14 cellular contexts compared by ENCODE assay signal in genomic region chr9:121197135-121197534, GRCh38. TPM values are rescaled to one million over a fixed set of nuclear protein-coding genes. Genes with fewer than 3 reads are reported as not detected.
DNase-seq lines count a peak whose midpoint lies in the region; ATAC-seq, FAIRE-seq and TF ChIP-seq lines count a peak whose summit lies in the region.
"Had no signal": no experiment of that assay in that cellular context is flagged by ENCODE, and none has a peak within 500 bp of the region (broad histone marks: within the 10 kb centered on the region; RNA-seq: fewer than 3 reads in every experiment).

No MANE protein-coding gene starts in this region.

- peaks cover 64% of the 10 kb centered on the region for H3K4me1 Mint-ChIP-seq in stimulated activated naive CD8-positive, alpha-beta T cell treated with anti-CD3 and anti-CD28 coated beads, Interleukin-15, amount 100 ng/mL, for 72 hours

- TF ChIP-seq RAD21 in HepG2 (CRISPR knock-in tag; IDR thresholded peaks at IDR 0.05), result no peak

- H3K4me3 ChIP-seq in HepG2 (replicated peaks in 1 of 3; ENCODE audit: insufficient read depth in 1 of 3, low read depth in 2 of 3, low read length in 3 of 3), result no peak overlapping the region; a peak in 1 of 6 replicates
- no peak overlapping the region for H3K4me3 ChIP-seq in right lobe of liver
- H3K4me3 ChIP-seq in SU-DHL-6 (ENCODE audit: insufficient read depth, low read length, poor library complexity, severe bottlenecking), result no peak overlapping the region
- H3K4me3 ChIP-seq in fibroblast of mammary gland (ENCODE audit: control insufficient read depth, low read depth, low read length), result no peak overlapping the region
- H3K4me3 ChIP-seq: cardiac muscle cell had no signal

- ATAC-seq in HepG2, result no peak
- no peak for ATAC-seq in right lobe of liver
- no peak for ATAC-seq in stimulated activated naive CD8-positive, alpha-beta T cell treated with anti-CD3 and anti-CD28 coated beads, Interleukin-15, amount 100 ng/mL, for 72 hours

- DNase-seq in HepG2 (ENCODE audit: low spot score) (no peak), right lobe of liver (no peak), fibroblast of mammary gland (ENCODE audit: low read depth) (no peak), KG1 (lab: John Stamatoyannopoulos, UW) (no peak), SK-N-DZ (ENCODE audit: low spot score) (no peak)
- no peak for DNase-seq in stimulated activated naive CD8-positive, alpha-beta T cell treated with anti-CD3 and anti-CD28 coated beads, Interleukin-15, amount 100 ng/mL, for 72 hours
- no peak for DNase-seq in stimulated activated CD4-positive, alpha-beta T cell treated with anti-CD3 and anti-CD28 coated beads, Interleukin-15, amount 100 ng/mL, for 24 hours
- DNase-seq: activated CD4-positive, alpha-beta T cell treated with anti-CD3 and anti-CD28 coated beads for 4 hours; NCI-H1436 treated with DMSO at 0.1 percent for 48 hours; stimulated activated CD4-positive, alpha-beta T cell treated with anti-CD3 and anti-CD28 coated beads, Interleukin-4, amount 100 ng/mL, for 4 hours; stimulated activated naive CD4-positive, alpha-beta T cell treated with Interleukin-2 at 50 U/mL for 16 hours had no signal

- POLR2A ChIA-PET in HepG2 (lab: Yijun Ruan, JAX), result no interaction called here

- FAIRE-seq in HepG2 (lab: Jason Lieb, UNC), result no peak

- H4K20me1 ChIP-seq in HepG2 (ENCODE audit: insufficient read depth, low read length) (peaks cover 77% of the 10 kb centered on the region), SU-DHL-6 (ENCODE audit: low read depth, low read length) (peaks cover 80% of the 10 kb centered on the region)

- TF ChIP-seq POLR2A in HepG2 (IDR thresholded peaks at IDR 0.05; ENCODE audit: insufficient read depth in 1 of 2, low read depth in 2 of 2, low read length in 2 of 2) (no peak), right lobe of liver (IDR thresholded peaks at IDR 0.05) (no peak)

- no peak overlapping the region for H3K27ac ChIP-seq in HepG2 (ENCODE audit: extremely low read length, insufficient read depth, low read length)
- no peak overlapping the region for H3K27ac ChIP-seq in right lobe of liver
- peak overlapping the region; percentile 12; the same call in 1 of the 2 replicates for H3K27ac ChIP-seq in SU-DHL-6 (ENCODE audit: low read depth, low read length)
- H3K27ac ChIP-seq: cardiac muscle cell had no signal

- peak overlapping the region; percentile 89 for H3K4me2 ChIP-seq in HepG2 (ENCODE audit: low read depth, low read length)
- peak overlapping the region; percentile 94 for H3K4me2 ChIP-seq in SU-DHL-6 (ENCODE audit: low read depth, low read length, poor library complexity, severe bottlenecking)

- H3K9me2 ChIP-seq in SU-DHL-6 (replicated peaks; ENCODE audit: insufficient read depth, low read length), result no peaks in the 10 kb centered on the region

- TF ChIP-seq EP300 in HepG2 (IDR thresholded peaks at IDR 0.05; ENCODE audit: low read depth in 2 of 2, low read length in 2 of 2), result no peak
- TF ChIP-seq EP300 in HepG2 (CRISPR knock-in tag; IDR thresholded peaks at IDR 0.05; ENCODE audit: borderline replicate concordance), result no peak

- H3K36me3 ChIP-seq in HepG2 (replicated peaks in 1 of 2; ENCODE audit: control insufficient read depth in 1 of 2, insufficient read depth in 2 of 2, low read length in 2 of 2) (no peaks in the 10 kb centered on the region), right lobe of liver (no peaks in the 10 kb centered on the region), SU-DHL-6 (ENCODE audit: low read length) (peaks cover 5% of the 10 kb centered on the region; the same call in 1 of the 2 replicates)
- H3K36me3 ChIP-seq: cardiac muscle cell had no signal

- CTCF ChIA-PET in HepG2 (lab: Yijun Ruan, JAX; ENCODE audit: low intra/inter-chr PET ratio, low total read pairs), result no interaction called here

- no peaks in the 10 kb centered on the region for H3K9me3 ChIP-seq in HepG2 (ENCODE audit: low read length)
- H3K9me3 ChIP-seq in right lobe of liver, result no peaks in the 10 kb centered on the region
- H3K9me3 ChIP-seq in SU-DHL-6 (ENCODE audit: insufficient read depth, low read length), result no peaks in the 10 kb centered on the region

- peaks cover 96% of the 10 kb centered on the region for H3K79me2 ChIP-seq in HepG2 (ENCODE audit: insufficient read depth, low read length)
- peaks cover 96% of the 10 kb centered on the region for H3K79me2 ChIP-seq in SU-DHL-6 (ENCODE audit: insufficient read depth, low read length)

- 93% methylated on average over 1 of the region's 1 CpG for WGBS in HepG2 (ENCODE audit: low lambda C conversion rate)
- 75% methylated on average over 1 of the region's 1 CpG for WGBS in right lobe of liver (ENCODE audit: insufficient coverage, low coverage, low lambda C conversion rate, missing lambda C conversion rate)

- H3K27me3 Mint-ChIP-seq in stimulated activated naive CD8-positive, alpha-beta T cell treated with anti-CD3 and anti-CD28 coated beads, Interleukin-15, amount 100 ng/mL, for 72 hours, result no peaks in the 10 kb centered on the region

- no peak overlapping the region for H3K27ac Mint-ChIP-seq in stimulated activated naive CD8-positive, alpha-beta T cell treated with anti-CD3 and anti-CD28 coated beads, Interleukin-15, amount 100 ng/mL, for 72 hours
- H3K27ac Mint-ChIP-seq: activated T-helper 2 cell treated with anti-CD3 and anti-CD28 coated beads, Interferon-gamma antibody, Interleukin-2, Interleukin-4, amounts not matched to agents 10 μg/mL and 5 μg/mL and 100 μg/mL, durations not matched to agents 14 hours and 24 hours and 36 hours had no signal

- BruUV-seq in HepG2 (replicated peaks; lab: Mats Ljungman, UMichigan), result no TSS peak

- H3K27me3 ChIP-seq in HepG2 (ENCODE audit: control insufficient read depth in 1 of 2, insufficient read depth in 2 of 2, low read length in 2 of 2) (no peaks in the 10 kb centered on the region; a peak in 1 of 5 replicates), right lobe of liver (no peaks in the 10 kb centered on the region), SU-DHL-6 (ENCODE audit: low read length) (no peaks in the 10 kb centered on the region)
- H3K27me3 ChIP-seq: cardiac muscle cell had no signal

- in situ Hi-C loops in HepG2 (cut with HindIII; ENCODE audit: extremely low pct_ligation_motif_present, low pct_unique_long_range_greater_than_20kb), result no loop called here

- TF ChIP-seq CTCF in HepG2 (CRISPR knock-in tag; IDR thresholded peaks at IDR 0.05) (no peak), right lobe of liver (IDR thresholded peaks at IDR 0.05) (peak in 1 of 4 donors; percentile 7), SU-DHL-6 (IDR thresholded peaks at IDR 0.05; ENCODE audit: insufficient read depth, low read length, poor library complexity, severe bottlenecking) (no peak), fibroblast of mammary gland (conservative IDR thresholded peaks at IDR 0.05; ENCODE audit: control insufficient read depth, insufficient read depth, low read depth, low read length) (peak; percentile 20)

- no peak overlapping the region for H2AFZ ChIP-seq in HepG2 (ENCODE audit: low read length)
- H2AFZ ChIP-seq in SU-DHL-6 (ENCODE audit: low read depth, low read length, severe bottlenecking), result no peak overlapping the region

- peak overlapping the region; percentile 48 to 64 for H3K4me3 Mint-ChIP-seq in stimulated activated naive CD8-positive, alpha-beta T cell treated with anti-CD3 and anti-CD28 coated beads, Interleukin-15, amount 100 ng/mL, for 72 hours

- intact Hi-C loops in HepG2 (cut with micrococcal nuclease; ENCODE audit: unreplicated experiment), result loop anchor here (5.0 kb wide), 1 partner anchor 65 kb away; no protein-coding TSS in a partner anchor
- intact Hi-C loops in right lobe of liver (cut with DNase I), result no loop called here

- H3K4me1 ChIP-seq in HepG2 (ENCODE audit: insufficient read depth, low read length) (peaks cover 79% of the 10 kb centered on the region), right lobe of liver (peaks cover 0 to 69% (median 15%) of the 10 kb centered on the region in 4 donors)

- no peaks in the 10 kb centered on the region for H3K9me3 Mint-ChIP-seq in stimulated activated naive CD8-positive, alpha-beta T cell treated with anti-CD3 and anti-CD28 coated beads, Interleukin-15, amount 100 ng/mL, for 72 hours
- H3K9me3 Mint-ChIP-seq: activated T-helper 2 cell treated with anti-CD3 and anti-CD28 coated beads, Interferon-gamma antibody, Interleukin-2, Interleukin-4, amounts not matched to agents 10 μg/mL and 5 μg/mL and 100 μg/mL, durations not matched to agents 14 hours and 24 hours and 36 hours had no signal

- H3K9ac ChIP-seq in HepG2 (ENCODE audit: insufficient read depth, low read depth, low read length) (no peak overlapping the region), SU-DHL-6 (ENCODE audit: low read length) (no peak overlapping the region)

- H3F3A ChIP-seq in SU-DHL-6 (ENCODE audit: insufficient read depth), result peaks cover 38% of the 10 kb centered on the region; the same call in 1 of the 2 replicates

TF ChIP-seq in HepG2, 621 proteins besides CTCF, POLR2A, EP300 and RAD21 (continues in another document):
- TF ChIP-seq HDAC1 (CRISPR knock-in tag; IDR thresholded peaks at IDR 0.05), result no peak

RNA-seq across cellular contexts. Expression of gene RAB14, which starts 4.5 kb away (rescaled TPM):
- total RNA-seq in HepG2 (2016; rRNA removed; fragmentation: Illumina TruSeq; extraction: Trizol) (19.3 and 42.2 TPM in 2 replicates), right lobe of liver (10 to 100 TPM; 29.0 to 65.1 (median 53.5) TPM)
- 2.8 and 4.0 TPM in 2 replicates for total RNA-seq in HepG2 (2016; cell fraction: cytosol; rRNA removed; fragmentation: Illumina TruSeq; extraction: Trizol; ENCODE audit: low read depth)
- 18.4 and 42.0 TPM in 2 replicates for total RNA-seq in HepG2 (2016; cell fraction: insoluble cytoplasmic fraction; rRNA removed; fragmentation: Illumina TruSeq; extraction: Trizol)
- total RNA-seq in HepG2 (2016; cell fraction: membrane; rRNA removed; fragmentation: Illumina TruSeq; extraction: Trizol), result 18.7 and 20.5 TPM in 2 replicates
- total RNA-seq in HepG2 (2016; cell fraction: nucleus; rRNA removed; fragmentation: Illumina TruSeq; extraction: Trizol), result 24.4 and 28.8 TPM in 2 replicates
- polyA plus RNA-seq in HepG2 (2011; rRNA removed), result 15.3 and 17.4 TPM in 2 replicates
- 6.4 and 13.9 TPM in 2 replicates for polyA plus RNA-seq in HepG2 (2011; cell fraction: cytosol; rRNA removed)
- 9.5 and 11.9 TPM in 2 replicates for polyA plus RNA-seq in HepG2 (2011; cell fraction: nucleus; rRNA removed)
- polyA plus RNA-seq in HepG2 (2012), result 31.9 and 33.9 TPM in 2 replicates
- 2.7 and 2.8 TPM in 2 replicates for polyA plus RNA-seq in HepG2 (2016; cell fraction: cytosol; fragmentation: Illumina TruSeq; extraction: Trizol; ENCODE audit: low read depth)
- 58.3 and 63.3 TPM in 2 replicates for polyA plus RNA-seq in HepG2 (2016; cell fraction: insoluble cytoplasmic fraction; fragmentation: Illumina TruSeq; extraction: Trizol; ENCODE audit: low read depth)
- 12.2 and 12.7 TPM in 2 replicates for polyA plus RNA-seq in HepG2 (2016; cell fraction: membrane; fragmentation: Illumina TruSeq; extraction: Trizol; ENCODE audit: low read depth)
- polyA plus RNA-seq in HepG2 (2016; cell fraction: nucleus; fragmentation: Illumina TruSeq; extraction: Trizol; ENCODE audit: insufficient read depth, low read depth), result 39.9 TPM in 2 replicates
- polyA minus RNA-seq in HepG2 (2011; rRNA and poly(A)+ RNA removed; ENCODE audit: low replicate concordance), result 8.0 and 11.9 TPM in 2 replicates
- 14.1 and 21.2 TPM in 2 replicates for polyA minus RNA-seq in HepG2 (2011; cell fraction: cytosol; rRNA and poly(A)+ RNA removed)
- 18.9 and 25.6 TPM in 2 replicates for polyA minus RNA-seq in HepG2 (2011; cell fraction: nucleus; rRNA and poly(A)+ RNA removed)
- polyA plus RNA-seq in SK-N-DZ (2014; cell fraction: cytosol; rRNA removed), result 22.6 and 25.7 TPM in 2 replicates
- polyA plus RNA-seq in SK-N-DZ (2014; cell fraction: nucleus; rRNA removed), result 15.6 and 23.5 TPM in 2 replicates
